Comparison of ENCODE assay signal across 18 cellular contexts in the genomic region with DNA sequence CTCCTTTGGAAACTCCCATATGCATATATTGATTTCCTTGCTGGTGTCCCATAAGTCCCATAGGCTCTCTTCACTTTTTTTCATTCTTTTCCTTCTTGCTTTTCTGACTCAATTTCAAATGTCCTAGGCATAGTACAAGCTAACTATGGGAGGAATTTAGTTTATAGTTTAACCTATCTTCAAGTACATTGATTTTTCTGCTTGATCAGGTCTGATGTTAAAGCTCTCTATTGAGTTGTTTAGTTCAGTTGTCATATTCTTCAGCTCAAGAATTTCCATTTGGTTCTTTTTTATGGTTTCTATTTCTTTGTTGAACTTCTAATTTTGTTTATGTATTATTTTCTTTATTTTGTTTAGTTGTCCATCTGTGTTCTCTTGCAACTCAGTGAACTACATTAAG.
DNase-seq lines count a peak whose midpoint lies in the region; ATAC-seq and TF ChIP-seq lines count a peak whose summit lies in the region.
"Had no signal": no experiment of that assay in that cellular context is flagged by ENCODE, and none has a peak within 500 bp of the region (broad histone marks: within the 10 kb centered on the region; RNA-seq: fewer than 3 reads in every experiment).

No MANE protein-coding gene starts in this region.

- H4K20me1 ChIP-seq in Karpas-422 (ENCODE audit: insufficient read depth, low read depth, low read length): no peaks in the 10 kb centered on the region
- H4K20me1 ChIP-seq: BLaER1 had no signal

- H3K36me3 ChIP-seq in Karpas-422 (ENCODE audit: insufficient read depth, low read length) (no peaks in the 10 kb centered on the region; the same call in 1 of the 2 replicates), endodermal cell (ENCODE audit: control insufficient read depth, insufficient read depth, low read length) (no peaks in the 10 kb centered on the region), right atrium auricular region (no peaks in the 10 kb centered on the region)
- H3K36me3 ChIP-seq: BLaER1 had no signal

- BruUV-seq in Calu3 (replicated peaks; lab: Mats Ljungman, UMichigan): no TSS peak

- DNase-seq in Calu3: no peak
- peak; percentile 60 for DNase-seq in Karpas-422
- no peak for DNase-seq in endodermal cell
- no peak for DNase-seq in right atrium auricular region (ENCODE audit: low spot score)
- DNase-seq: Caco-2; CD4-positive, CD25-positive, alpha-beta regulatory T cell; CD8-positive, alpha-beta T cell; DMS 273 treated with DMSO at 0.1 percent for 48 hours; DMS79; EL; GF-D8; GOT3; HCEC 1CT had no signal

- H3K4me3 ChIP-seq in Karpas-422 (ENCODE audit: low read length) (no peak overlapping the region), endodermal cell (ENCODE audit: low read length) (peak overlapping the region; percentile 4), right atrium auricular region (no peak overlapping the region)
- H3K4me3 ChIP-seq: BLaER1 had no signal

- H3K9ac ChIP-seq in Karpas-422 (ENCODE audit: low read length) (no peak overlapping the region), endodermal cell (ENCODE audit: extremely low read depth, low read length, poor library complexity, severe bottlenecking) (no peak overlapping the region)
- H3K9ac ChIP-seq: BLaER1 had no signal

- no peaks in the 10 kb centered on the region for H3K9me2 ChIP-seq in Karpas-422 (replicated peaks; ENCODE audit: insufficient read depth, low read length)

- H3K79me2 ChIP-seq in Karpas-422 (ENCODE audit: low read length): no peaks in the 10 kb centered on the region

- no peak overlapping the region for H3K4me2 ChIP-seq in Karpas-422 (ENCODE audit: low read depth, low read length, poor library complexity, severe bottlenecking)
- H3K4me2 ChIP-seq: BLaER1 had no signal

- peaks cover 14% of the 10 kb centered on the region for H3K4me1 Mint-ChIP-seq in Calu3 (ENCODE audit: low read depth, unreplicated experiment)
- H3K4me1 Mint-ChIP-seq in endodermal cell: no peaks in the 10 kb centered on the region
- H3K4me1 Mint-ChIP-seq: B cell; CD4-positive, CD25-positive, alpha-beta regulatory T cell had no signal

- H3K27me3 Mint-ChIP-seq in Calu3 (ENCODE audit: unreplicated experiment): no peaks in the 10 kb centered on the region
- H3K27me3 Mint-ChIP-seq in endodermal cell (ENCODE audit: insufficient read depth): no peaks in the 10 kb centered on the region
- H3K27me3 Mint-ChIP-seq: B cell had no signal

- H3K27ac ChIP-seq in Karpas-422 (ENCODE audit: low read length): no peak overlapping the region
- no peak overlapping the region for H3K27ac ChIP-seq in endodermal cell (ENCODE audit: low read depth, low read length)
- H3K27ac ChIP-seq in right atrium auricular region: no peak overlapping the region
- H3K27ac ChIP-seq: BLaER1, C4-2B had no signal

- peaks cover 28% of the 10 kb centered on the region for H3K9me3 ChIP-seq in Karpas-422 (ENCODE audit: low read length)
- peaks cover 24% of the 10 kb centered on the region for H3K9me3 ChIP-seq in endodermal cell (ENCODE audit: control insufficient read depth, low read length)
- peaks cover 0 to 33% of the 10 kb centered on the region in 2 donors for H3K9me3 ChIP-seq in right atrium auricular region

- H2AFZ ChIP-seq in Karpas-422 (ENCODE audit: low read length): no peak overlapping the region

- no peak for TF ChIP-seq CTCF in Calu3 (IDR thresholded peaks at IDR 0.05; ENCODE audit: unreplicated experiment)
- no peak for TF ChIP-seq CTCF in endodermal cell (conservative IDR thresholded peaks at IDR 0.05)
- TF ChIP-seq CTCF in right atrium auricular region (IDR thresholded peaks at IDR 0.05): no peak

- intact Hi-C loops in Calu3 (cut with micrococcal nuclease; ENCODE audit: unreplicated experiment): no loop called here

- peak overlapping the region; percentile 5 for H3K27ac Mint-ChIP-seq in Calu3 (ENCODE audit: unreplicated experiment)
- no peak overlapping the region for H3K27ac Mint-ChIP-seq in endodermal cell
- H3K27ac Mint-ChIP-seq: B cell; CD4-positive, CD25-positive, alpha-beta regulatory T cell; CD8-positive, alpha-beta T cell had no signal

- H3K27me3 ChIP-seq in Karpas-422 (ENCODE audit: low read length): no peaks in the 10 kb centered on the region
- no peaks in the 10 kb centered on the region for H3K27me3 ChIP-seq in endodermal cell (ENCODE audit: control insufficient read depth, insufficient read depth, low read length, poor library complexity, severe bottlenecking)
- no peaks in the 10 kb centered on the region for H3K27me3 ChIP-seq in right atrium auricular region
- H3K27me3 ChIP-seq: BLaER1 had no signal

- H3K4me3 Mint-ChIP-seq in Calu3 (ENCODE audit: low read depth, unreplicated experiment): no peak overlapping the region
- H3K4me3 Mint-ChIP-seq in endodermal cell: no peak overlapping the region
- H3K4me3 Mint-ChIP-seq: B cell; CD4-positive, CD25-positive, alpha-beta regulatory T cell; CD8-positive, alpha-beta T cell had no signal

- H3K36me3 Mint-ChIP-seq in Calu3 (ENCODE audit: insufficient read depth, unreplicated experiment) (no peaks in the 10 kb centered on the region), endodermal cell (ENCODE audit: low read depth) (no peaks in the 10 kb centered on the region)
- H3K36me3 Mint-ChIP-seq: CD4-positive, CD25-positive, alpha-beta regulatory T cell had no signal

- H3K9me3 Mint-ChIP-seq in Calu3 (ENCODE audit: low read depth, unreplicated experiment) (peaks cover 7% of the 10 kb centered on the region), endodermal cell (peaks cover 25% of the 10 kb centered on the region)

- no peak for ATAC-seq in HG03460 (IDR thresholded peaks at IDR 0.05; ENCODE audit: unreplicated experiment)
- ATAC-seq in HG03432 (IDR thresholded peaks at IDR 0.05; ENCODE audit: unreplicated experiment): no peak
- ATAC-seq: CD8-positive, alpha-beta T cell had no signal

- H3K4me1 ChIP-seq in Karpas-422 (ENCODE audit: low read length) (no peaks in the 10 kb centered on the region), endodermal cell (ENCODE audit: control insufficient read depth, insufficient read depth, low read length) (no peaks in the 10 kb centered on the region), right atrium auricular region (no peaks in the 10 kb centered on the region)
- H3K4me1 ChIP-seq: BLaER1, Caco-2 had no signal

- CTCF ChIA-PET in Calu3 (lab: Charles Lee): no interaction called here
